In genomic region chr17:77802811-77803220, GRCh38 we compare ENCODE assay signal across 8 cellular contexts.
DNase-seq lines count a peak whose midpoint lies in the region; ATAC-seq and TF ChIP-seq lines count a peak whose summit lies in the region.

No MANE protein-coding gene starts in this region.

- no peak for TF ChIP-seq CTCF in CD14-positive monocyte (IDR thresholded peaks at IDR 0.05)

- peak overlapping the region in 1 of 7 donors; percentile 10 for H3K27ac Mint-ChIP-seq in CD14-positive monocyte
- H3K27ac Mint-ChIP-seq in activated T-helper 2 cell treated with anti-CD3 and anti-CD28 coated beads, Interferon-gamma antibody, Interleukin-2, Interleukin-4, amounts not matched to agents 10 μg/mL and 5 μg/mL and 100 μg/mL, durations not matched to agents 14 hours and 24 hours and 36 hours: no peak overlapping the region

- peaks cover 30 to 46% (median 33%) of the 10 kb centered on the region in 3 donors for H3K27me3 Mint-ChIP-seq in CD14-positive monocyte (ENCODE audit: low read depth in 3 of 3)
- peaks cover 33% of the 10 kb centered on the region for H3K27me3 Mint-ChIP-seq in activated T-helper 2 cell treated with anti-CD3 and anti-CD28 coated beads, Interferon-gamma antibody, Interleukin-2, Interleukin-4, amounts not matched to agents 10 μg/mL and 5 μg/mL and 100 μg/mL, durations not matched to agents 14 hours and 24 hours and 36 hours (ENCODE audit: low read depth)

- DNase-seq in CD14-positive monocyte (ENCODE audit: low spot score): peak; percentile 36
- DNase-seq in NCI-H187 treated with DMSO at 0.1 percent for 48 hours (lab: John Stamatoyannopoulos, UW): peak; percentile 43
- peak; percentile 94 for DNase-seq in cerebellar cortex (ENCODE audit: low spot score)
- peak; percentile 37 for DNase-seq in medulla oblongata (ENCODE audit: extremely low spot score)
- no peak for DNase-seq in activated T-helper 2 cell treated with anti-CD3 and anti-CD28 coated beads, Interferon-gamma antibody, Interleukin-2, Interleukin-4, amounts not matched to agents 10 μg/mL and 5 μg/mL and 100 μg/mL, durations not matched to agents 14 hours and 24 hours and 36 hours (ENCODE audit: low spot score)
- no peak for DNase-seq in T1000 (lab: John Stamatoyannopoulos, UW)

- no peaks in the 10 kb centered on the region for H3K4me1 Mint-ChIP-seq in CD14-positive monocyte
- no peaks in the 10 kb centered on the region for H3K4me1 Mint-ChIP-seq in activated T-helper 2 cell treated with anti-CD3 and anti-CD28 coated beads, Interferon-gamma antibody, Interleukin-2, Interleukin-4, amounts not matched to agents 10 μg/mL and 5 μg/mL and 100 μg/mL, durations not matched to agents 14 hours and 24 hours and 36 hours (ENCODE audit: low read depth)

- ATAC-seq in GM21423 (IDR thresholded peaks at IDR 0.05; ENCODE audit: unreplicated experiment) (no peak), GM21825 (IDR thresholded peaks at IDR 0.05; ENCODE audit: unreplicated experiment) (no peak)

- H3K36me3 Mint-ChIP-seq in CD14-positive monocyte: no peaks in the 10 kb centered on the region
- H3K36me3 Mint-ChIP-seq in activated T-helper 2 cell treated with anti-CD3 and anti-CD28 coated beads, Interferon-gamma antibody, Interleukin-2, Interleukin-4, amounts not matched to agents 10 μg/mL and 5 μg/mL and 100 μg/mL, durations not matched to agents 14 hours and 24 hours and 36 hours (ENCODE audit: low read depth): no peaks in the 10 kb centered on the region

- intact Hi-C loops in CD14-positive monocyte (cut with micrococcal nuclease): no loop called here
- intact Hi-C loops in activated T-helper 2 cell treated with anti-CD3 and anti-CD28 coated beads, Interferon-gamma antibody, Interleukin-2, Interleukin-4, amounts not matched to agents 10 μg/mL and 5 μg/mL and 100 μg/mL, durations not matched to agents 14 hours and 24 hours and 36 hours (cut with micrococcal nuclease): no loop called here

- H3K9me3 Mint-ChIP-seq in CD14-positive monocyte: peaks cover 0 to 2% (median 0%) of the 10 kb centered on the region in 7 donors
- no peaks in the 10 kb centered on the region for H3K9me3 Mint-ChIP-seq in activated T-helper 2 cell treated with anti-CD3 and anti-CD28 coated beads, Interferon-gamma antibody, Interleukin-2, Interleukin-4, amounts not matched to agents 10 μg/mL and 5 μg/mL and 100 μg/mL, durations not matched to agents 14 hours and 24 hours and 36 hours

- peak overlapping the region in 1 of 2 donors; percentile 65 for H3K4me3 Mint-ChIP-seq in CD14-positive monocyte
- no peak overlapping the region for H3K4me3 Mint-ChIP-seq in activated T-helper 2 cell treated with anti-CD3 and anti-CD28 coated beads, Interferon-gamma antibody, Interleukin-2, Interleukin-4, amounts not matched to agents 10 μg/mL and 5 μg/mL and 100 μg/mL, durations not matched to agents 14 hours and 24 hours and 36 hours (ENCODE audit: low read depth)

Comparison
In these comparisons a context has a peak if more than half of its experiments do, and no peak if none do; other contexts are left out.
1. DNase-seq: peak in CD14-positive monocyte (single experiment), NCI-H187 treated with DMSO at 0.1 percent for 48 hours (single experiment), cerebellar cortex (single experiment) and medulla oblongata (single experiment); none in activated T-helper 2 cell treated with anti-CD3 and anti-CD28 coated beads, Interferon-gamma antibody, Interleukin-2, Interleukin-4, amounts not matched to agents 10 μg/mL and 5 μg/mL and 100 μg/mL, durations not matched to agents 14 hours and 24 hours and 36 hours (single experiment) and T1000 (single experiment).